ENCODE assay signal across 1 cellular context in the genomic region with DNA sequence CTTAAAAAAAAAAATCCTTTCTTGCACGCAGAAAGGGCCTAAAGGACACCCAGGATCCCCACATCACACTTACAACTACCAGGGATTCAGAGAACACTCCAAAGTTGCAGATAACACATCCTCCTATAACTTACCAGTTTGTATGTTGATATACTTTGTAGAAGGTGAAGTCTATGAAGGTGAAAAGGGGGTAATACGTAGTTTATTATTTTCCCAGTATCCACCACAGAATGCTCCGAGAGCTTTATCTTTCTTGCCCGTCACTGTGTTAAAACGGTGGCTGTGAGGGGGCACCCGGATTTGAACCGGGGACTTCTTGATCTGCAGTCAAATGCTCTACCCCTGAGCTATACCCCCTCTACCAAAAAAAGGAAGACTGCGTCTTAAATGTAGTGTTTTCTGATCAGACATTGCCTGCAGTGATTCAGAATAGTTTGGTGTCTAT.
A peak's percentile ranks its signal among the peaks of the same experiment; 100 is the strongest.
TF ChIP-seq lines count a peak whose summit lies in the region.

No MANE protein-coding gene starts in this region.

TF ChIP-seq in WTC11, 78 proteins besides CTCF, POLR2A, EP300 and RAD21 (continued from another document):
- TF ChIP-seq, protein P1, sequence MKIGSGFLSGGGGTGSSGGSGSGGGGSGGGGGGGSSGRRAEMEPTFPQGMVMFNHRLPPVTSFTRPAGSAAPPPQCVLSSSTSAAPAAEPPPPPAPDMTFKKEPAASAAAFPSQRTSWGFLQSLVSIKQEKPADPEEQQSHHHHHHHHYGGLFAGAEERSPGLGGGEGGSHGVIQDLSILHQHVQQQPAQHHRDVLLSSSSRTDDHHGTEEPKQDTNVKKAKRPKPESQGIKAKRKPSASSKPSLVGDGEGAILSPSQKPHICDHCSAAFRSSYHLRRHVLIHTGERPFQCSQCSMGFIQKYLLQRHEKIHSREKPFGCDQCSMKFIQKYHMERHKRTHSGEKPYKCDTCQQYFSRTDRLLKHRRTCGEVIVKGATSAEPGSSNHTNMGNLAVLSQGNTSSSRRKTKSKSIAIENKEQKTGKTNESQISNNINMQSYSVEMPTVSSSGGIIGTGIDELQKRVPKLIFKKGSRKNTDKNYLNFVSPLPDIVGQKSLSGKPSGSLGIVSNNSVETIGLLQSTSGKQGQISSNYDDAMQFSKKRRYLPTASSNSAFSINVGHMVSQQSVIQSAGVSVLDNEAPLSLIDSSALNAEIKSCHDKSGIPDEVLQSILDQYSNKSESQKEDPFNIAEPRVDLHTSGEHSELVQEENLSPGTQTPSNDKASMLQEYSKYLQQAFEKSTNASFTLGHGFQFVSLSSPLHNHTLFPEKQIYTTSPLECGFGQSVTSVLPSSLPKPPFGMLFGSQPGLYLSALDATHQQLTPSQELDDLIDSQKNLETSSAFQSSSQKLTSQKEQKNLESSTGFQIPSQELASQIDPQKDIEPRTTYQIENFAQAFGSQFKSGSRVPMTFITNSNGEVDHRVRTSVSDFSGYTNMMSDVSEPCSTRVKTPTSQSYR (CRISPR knock-in tag; IDR thresholded peaks at IDR 0.05), result no peak
- TF ChIP-seq RELA (CRISPR knock-in tag; IDR thresholded peaks at IDR 0.05; ENCODE audit: borderline replicate concordance) (no peak), MYBL2 (CRISPR knock-in tag; IDR thresholded peaks at IDR 0.05) (no peak), FOXJ3 (CRISPR knock-in tag; IDR thresholded peaks at IDR 0.05; ENCODE audit: borderline replicate concordance) (no peak), ZNF263 (CRISPR knock-in tag; IDR thresholded peaks at IDR 0.05; ENCODE audit: low read depth) (no peak), ZNF317 (CRISPR knock-in tag; IDR thresholded peaks at IDR 0.05; ENCODE audit: borderline replicate concordance, low read depth) (no peak), ZNF671 (CRISPR knock-in tag; IDR thresholded peaks at IDR 0.05) (peak; percentile 79), OVOL2 (CRISPR knock-in tag; IDR thresholded peaks at IDR 0.05; ENCODE audit: borderline replicate concordance) (no peak), SMAD4 (CRISPR knock-in tag; IDR thresholded peaks at IDR 0.05) (no peak), NR3C1 (CRISPR knock-in tag; conservative IDR thresholded peaks at IDR 0.05; ENCODE audit: low read depth) (no peak), FOXK1 (CRISPR knock-in tag; IDR thresholded peaks at IDR 0.05) (no peak), JUN (CRISPR knock-in tag; IDR thresholded peaks at IDR 0.05) (no peak)
- TF ChIP-seq, protein P2, sequence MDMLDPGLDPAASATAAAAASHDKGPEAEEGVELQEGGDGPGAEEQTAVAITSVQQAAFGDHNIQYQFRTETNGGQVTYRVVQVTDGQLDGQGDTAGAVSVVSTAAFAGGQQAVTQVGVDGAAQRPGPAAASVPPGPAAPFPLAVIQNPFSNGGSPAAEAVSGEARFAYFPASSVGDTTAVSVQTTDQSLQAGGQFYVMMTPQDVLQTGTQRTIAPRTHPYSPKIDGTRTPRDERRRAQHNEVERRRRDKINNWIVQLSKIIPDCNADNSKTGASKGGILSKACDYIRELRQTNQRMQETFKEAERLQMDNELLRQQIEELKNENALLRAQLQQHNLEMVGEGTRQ (CRISPR knock-in tag; IDR thresholded peaks at IDR 0.05), result no peak
- TF ChIP-seq, protein P3, sequence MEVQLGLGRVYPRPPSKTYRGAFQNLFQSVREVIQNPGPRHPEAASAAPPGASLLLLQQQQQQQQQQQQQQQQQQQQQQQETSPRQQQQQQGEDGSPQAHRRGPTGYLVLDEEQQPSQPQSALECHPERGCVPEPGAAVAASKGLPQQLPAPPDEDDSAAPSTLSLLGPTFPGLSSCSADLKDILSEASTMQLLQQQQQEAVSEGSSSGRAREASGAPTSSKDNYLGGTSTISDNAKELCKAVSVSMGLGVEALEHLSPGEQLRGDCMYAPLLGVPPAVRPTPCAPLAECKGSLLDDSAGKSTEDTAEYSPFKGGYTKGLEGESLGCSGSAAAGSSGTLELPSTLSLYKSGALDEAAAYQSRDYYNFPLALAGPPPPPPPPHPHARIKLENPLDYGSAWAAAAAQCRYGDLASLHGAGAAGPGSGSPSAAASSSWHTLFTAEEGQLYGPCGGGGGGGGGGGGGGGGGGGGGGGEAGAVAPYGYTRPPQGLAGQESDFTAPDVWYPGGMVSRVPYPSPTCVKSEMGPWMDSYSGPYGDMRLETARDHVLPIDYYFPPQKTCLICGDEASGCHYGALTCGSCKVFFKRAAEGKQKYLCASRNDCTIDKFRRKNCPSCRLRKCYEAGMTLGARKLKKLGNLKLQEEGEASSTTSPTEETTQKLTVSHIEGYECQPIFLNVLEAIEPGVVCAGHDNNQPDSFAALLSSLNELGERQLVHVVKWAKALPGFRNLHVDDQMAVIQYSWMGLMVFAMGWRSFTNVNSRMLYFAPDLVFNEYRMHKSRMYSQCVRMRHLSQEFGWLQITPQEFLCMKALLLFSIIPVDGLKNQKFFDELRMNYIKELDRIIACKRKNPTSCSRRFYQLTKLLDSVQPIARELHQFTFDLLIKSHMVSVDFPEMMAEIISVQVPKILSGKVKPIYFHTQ (CRISPR knock-in tag; IDR thresholded peaks at IDR 0.05), result peak; percentile 40; the same call in 1 of the 2 replicates
- TF ChIP-seq, protein P4, sequence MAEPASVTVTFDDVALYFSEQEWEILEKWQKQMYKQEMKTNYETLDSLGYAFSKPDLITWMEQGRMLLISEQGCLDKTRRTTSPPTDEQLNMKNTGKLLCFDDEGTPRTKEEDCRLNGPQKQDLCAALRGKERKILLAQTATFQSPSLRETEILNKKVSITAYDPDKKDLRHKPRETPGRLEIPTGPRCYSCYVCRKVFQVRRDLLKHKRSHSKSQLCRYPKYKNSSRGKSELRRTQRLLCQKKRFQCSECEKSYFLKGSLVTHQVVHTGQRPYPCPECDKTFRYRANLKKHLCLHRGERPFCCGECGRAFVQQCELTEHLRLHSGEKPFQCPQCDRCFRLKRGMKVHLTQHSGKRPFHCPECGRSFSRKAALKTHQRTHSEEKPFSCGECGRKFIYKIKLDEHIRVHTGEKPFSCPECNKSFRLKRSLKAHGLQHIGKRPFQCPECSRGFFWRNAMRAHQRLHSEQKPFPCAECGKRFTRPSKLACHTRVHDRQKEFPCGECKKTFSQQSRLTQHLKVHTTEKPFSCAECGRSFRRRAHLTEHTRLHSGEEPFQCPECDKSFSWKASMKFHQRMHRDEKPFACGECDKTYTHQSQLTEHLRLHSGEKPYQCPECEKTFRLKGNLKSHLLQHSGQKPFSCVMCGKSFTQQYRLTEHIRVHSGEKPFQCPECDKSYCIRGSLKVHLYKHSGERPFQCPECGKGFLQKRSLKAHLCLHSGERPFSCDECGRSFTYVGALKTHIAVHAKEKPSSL (CRISPR knock-in tag; conservative IDR thresholded peaks at IDR 0.05), result no peak
- TF ChIP-seq, protein P5, sequence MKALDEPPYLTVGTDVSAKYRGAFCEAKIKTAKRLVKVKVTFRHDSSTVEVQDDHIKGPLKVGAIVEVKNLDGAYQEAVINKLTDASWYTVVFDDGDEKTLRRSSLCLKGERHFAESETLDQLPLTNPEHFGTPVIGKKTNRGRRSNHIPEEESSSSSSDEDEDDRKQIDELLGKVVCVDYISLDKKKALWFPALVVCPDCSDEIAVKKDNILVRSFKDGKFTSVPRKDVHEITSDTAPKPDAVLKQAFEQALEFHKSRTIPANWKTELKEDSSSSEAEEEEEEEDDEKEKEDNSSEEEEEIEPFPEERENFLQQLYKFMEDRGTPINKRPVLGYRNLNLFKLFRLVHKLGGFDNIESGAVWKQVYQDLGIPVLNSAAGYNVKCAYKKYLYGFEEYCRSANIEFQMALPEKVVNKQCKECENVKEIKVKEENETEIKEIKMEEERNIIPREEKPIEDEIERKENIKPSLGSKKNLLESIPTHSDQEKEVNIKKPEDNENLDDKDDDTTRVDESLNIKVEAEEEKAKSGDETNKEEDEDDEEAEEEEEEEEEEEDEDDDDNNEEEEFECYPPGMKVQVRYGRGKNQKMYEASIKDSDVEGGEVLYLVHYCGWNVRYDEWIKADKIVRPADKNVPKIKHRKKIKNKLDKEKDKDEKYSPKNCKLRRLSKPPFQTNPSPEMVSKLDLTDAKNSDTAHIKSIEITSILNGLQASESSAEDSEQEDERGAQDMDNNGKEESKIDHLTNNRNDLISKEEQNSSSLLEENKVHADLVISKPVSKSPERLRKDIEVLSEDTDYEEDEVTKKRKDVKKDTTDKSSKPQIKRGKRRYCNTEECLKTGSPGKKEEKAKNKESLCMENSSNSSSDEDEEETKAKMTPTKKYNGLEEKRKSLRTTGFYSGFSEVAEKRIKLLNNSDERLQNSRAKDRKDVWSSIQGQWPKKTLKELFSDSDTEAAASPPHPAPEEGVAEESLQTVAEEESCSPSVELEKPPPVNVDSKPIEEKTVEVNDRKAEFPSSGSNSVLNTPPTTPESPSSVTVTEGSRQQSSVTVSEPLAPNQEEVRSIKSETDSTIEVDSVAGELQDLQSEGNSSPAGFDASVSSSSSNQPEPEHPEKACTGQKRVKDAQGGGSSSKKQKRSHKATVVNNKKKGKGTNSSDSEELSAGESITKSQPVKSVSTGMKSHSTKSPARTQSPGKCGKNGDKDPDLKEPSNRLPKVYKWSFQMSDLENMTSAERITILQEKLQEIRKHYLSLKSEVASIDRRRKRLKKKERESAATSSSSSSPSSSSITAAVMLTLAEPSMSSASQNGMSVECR (CRISPR knock-in tag; IDR thresholded peaks at IDR 0.05; ENCODE audit: borderline replicate concordance), result no peak
- TF ChIP-seq, protein P6, sequence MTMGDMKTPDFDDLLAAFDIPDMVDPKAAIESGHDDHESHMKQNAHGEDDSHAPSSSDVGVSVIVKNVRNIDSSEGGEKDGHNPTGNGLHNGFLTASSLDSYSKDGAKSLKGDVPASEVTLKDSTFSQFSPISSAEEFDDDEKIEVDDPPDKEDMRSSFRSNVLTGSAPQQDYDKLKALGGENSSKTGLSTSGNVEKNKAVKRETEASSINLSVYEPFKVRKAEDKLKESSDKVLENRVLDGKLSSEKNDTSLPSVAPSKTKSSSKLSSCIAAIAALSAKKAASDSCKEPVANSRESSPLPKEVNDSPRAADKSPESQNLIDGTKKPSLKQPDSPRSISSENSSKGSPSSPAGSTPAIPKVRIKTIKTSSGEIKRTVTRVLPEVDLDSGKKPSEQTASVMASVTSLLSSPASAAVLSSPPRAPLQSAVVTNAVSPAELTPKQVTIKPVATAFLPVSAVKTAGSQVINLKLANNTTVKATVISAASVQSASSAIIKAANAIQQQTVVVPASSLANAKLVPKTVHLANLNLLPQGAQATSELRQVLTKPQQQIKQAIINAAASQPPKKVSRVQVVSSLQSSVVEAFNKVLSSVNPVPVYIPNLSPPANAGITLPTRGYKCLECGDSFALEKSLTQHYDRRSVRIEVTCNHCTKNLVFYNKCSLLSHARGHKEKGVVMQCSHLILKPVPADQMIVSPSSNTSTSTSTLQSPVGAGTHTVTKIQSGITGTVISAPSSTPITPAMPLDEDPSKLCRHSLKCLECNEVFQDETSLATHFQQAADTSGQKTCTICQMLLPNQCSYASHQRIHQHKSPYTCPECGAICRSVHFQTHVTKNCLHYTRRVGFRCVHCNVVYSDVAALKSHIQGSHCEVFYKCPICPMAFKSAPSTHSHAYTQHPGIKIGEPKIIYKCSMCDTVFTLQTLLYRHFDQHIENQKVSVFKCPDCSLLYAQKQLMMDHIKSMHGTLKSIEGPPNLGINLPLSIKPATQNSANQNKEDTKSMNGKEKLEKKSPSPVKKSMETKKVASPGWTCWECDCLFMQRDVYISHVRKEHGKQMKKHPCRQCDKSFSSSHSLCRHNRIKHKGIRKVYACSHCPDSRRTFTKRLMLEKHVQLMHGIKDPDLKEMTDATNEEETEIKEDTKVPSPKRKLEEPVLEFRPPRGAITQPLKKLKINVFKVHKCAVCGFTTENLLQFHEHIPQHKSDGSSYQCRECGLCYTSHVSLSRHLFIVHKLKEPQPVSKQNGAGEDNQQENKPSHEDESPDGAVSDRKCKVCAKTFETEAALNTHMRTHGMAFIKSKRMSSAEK (CRISPR knock-in tag; IDR thresholded peaks at IDR 0.05; ENCODE audit: borderline replicate concordance), result no peak
TF ChIP-seq in WTC11: peak in this region for 6.
